In the genomic region with DNA sequence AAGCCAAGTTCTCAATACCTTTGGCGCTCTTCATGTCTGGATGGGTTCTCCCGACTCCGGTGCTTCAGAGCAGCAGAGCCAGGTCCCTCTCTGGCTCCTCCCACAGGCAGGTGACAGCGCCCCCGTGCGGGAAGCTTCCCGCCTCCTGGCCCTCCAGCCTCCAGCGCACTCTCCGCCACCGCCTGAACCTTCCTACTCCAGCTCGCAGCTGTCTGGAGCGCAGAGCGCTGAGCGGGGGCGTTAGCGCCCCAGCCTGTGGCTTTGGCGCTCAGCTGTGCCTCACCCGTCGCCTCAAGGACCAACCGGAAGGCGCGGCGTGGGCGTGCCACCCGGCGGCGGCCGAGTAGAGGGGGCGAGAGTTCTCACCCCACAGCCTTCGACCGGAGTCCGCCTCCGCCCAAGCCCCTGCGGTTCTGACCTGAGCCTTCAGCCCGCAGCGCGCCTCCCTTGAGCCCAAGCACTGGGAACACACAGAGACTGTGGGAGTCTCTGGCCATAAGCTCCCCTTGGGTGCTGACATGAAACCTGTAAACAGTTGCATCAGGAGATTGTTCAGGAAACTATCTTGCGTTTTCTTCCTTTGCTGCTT, we compare ENCODE assay signal across 8 cellular contexts. TPM values are rescaled to one million over a fixed set of nuclear protein-coding genes. Genes with fewer than 3 reads are reported as not detected.
A peak's percentile ranks its signal among the peaks of the same experiment; 100 is the strongest.
DNase-seq lines count a peak whose midpoint lies in the region; ATAC-seq, FAIRE-seq and TF ChIP-seq lines count a peak whose summit lies in the region.

A gene with protein sequence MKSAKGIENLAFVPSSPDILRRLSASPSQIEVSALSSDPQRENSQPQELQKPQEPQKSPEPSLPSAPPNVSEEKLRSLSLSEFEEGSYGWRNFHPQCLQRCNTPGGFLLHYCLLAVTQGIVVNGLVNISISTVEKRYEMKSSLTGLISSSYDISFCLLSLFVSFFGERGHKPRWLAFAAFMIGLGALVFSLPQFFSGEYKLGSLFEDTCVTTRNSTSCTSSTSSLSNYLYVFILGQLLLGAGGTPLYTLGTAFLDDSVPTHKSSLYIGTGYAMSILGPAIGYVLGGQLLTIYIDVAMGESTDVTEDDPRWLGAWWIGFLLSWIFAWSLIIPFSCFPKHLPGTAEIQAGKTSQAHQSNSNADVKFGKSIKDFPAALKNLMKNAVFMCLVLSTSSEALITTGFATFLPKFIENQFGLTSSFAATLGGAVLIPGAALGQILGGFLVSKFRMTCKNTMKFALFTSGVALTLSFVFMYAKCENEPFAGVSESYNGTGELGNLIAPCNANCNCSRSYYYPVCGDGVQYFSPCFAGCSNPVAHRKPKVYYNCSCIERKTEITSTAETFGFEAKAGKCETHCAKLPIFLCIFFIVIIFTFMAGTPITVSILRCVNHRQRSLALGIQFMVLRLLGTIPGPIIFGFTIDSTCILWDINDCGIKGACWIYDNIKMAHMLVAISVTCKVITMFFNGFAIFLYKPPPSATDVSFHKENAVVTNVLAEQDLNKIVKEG (minus strand): TSS at position 56 of the 589 bp plus-strand sequence. CDS start 22 bp downstream, at position 34.

- no TSS peak for BruUV-seq in Panc1 (replicated peaks; lab: Mats Ljungman, UMichigan)

- no peaks in the 10 kb centered on the region for H3K36me3 ChIP-seq in Panc1 (ENCODE audit: control insufficient read depth, insufficient read depth, low read length)
- H3K36me3 ChIP-seq in subcutaneous abdominal adipose tissue (ENCODE audit: control insufficient read depth in 5 of 5, insufficient read depth in 5 of 5, low read length in 5 of 5), result no peaks in the 10 kb centered on the region

- peak within 1 kb of the TSS; percentile 45; the same call in 1 of the 2 replicates for H3K27ac ChIP-seq in Panc1 (ENCODE audit: low read length)
- H3K27ac ChIP-seq in subcutaneous abdominal adipose tissue (ENCODE audit: low read depth, low read length), result no peak within 1 kb of the TSS

- H3K4me1 ChIP-seq in Panc1 (ENCODE audit: control insufficient read depth, insufficient read depth, low read length) (0 out of 2 replicates have a peak, but pooled peaks cover 3% of the 10 kb centered on the region), subcutaneous abdominal adipose tissue (ENCODE audit: control insufficient read depth in 5 of 5, insufficient read depth in 5 of 5, low read length in 5 of 5) (peaks cover 5 to 17% (median 15%) of the 10 kb centered on the region in 5 donors)

- H3K9ac ChIP-seq in subcutaneous abdominal adipose tissue (ENCODE audit: low read length in 5 of 5), result peak within 1 kb of the TSS in 3 of 5 donors; percentile 17 to 51 (median 30)

- peak within 1 kb of the TSS; percentile 51 to 65 for H3K4me3 ChIP-seq in Panc1 (ENCODE audit: low read depth in 2 of 2, low read length in 2 of 2)
- H3K4me3 ChIP-seq in subcutaneous abdominal adipose tissue (ENCODE audit: low read depth in 1 of 5, low read length in 5 of 5), result peak within 1 kb of the TSS; percentile 65 to 75 (median 72)

- TF ChIP-seq CTCF in Panc1 (IDR thresholded peaks at IDR 0.05), result peak; percentile 89

- intact Hi-C loops in Panc1 (cut with micrococcal nuclease; ENCODE audit: unreplicated experiment), result loop anchor here (10.0 kb wide), 1 partner anchor 208 kb away; no protein-coding TSS in a partner anchor

- H3K27me3 ChIP-seq in Panc1 (ENCODE audit: control insufficient read depth, insufficient read depth, low read length) (no peaks in the 10 kb centered on the region), subcutaneous abdominal adipose tissue (ENCODE audit: control insufficient read depth in 5 of 5, insufficient read depth in 4 of 5, low read length in 5 of 5) (peaks cover 3 to 9% (median 5%) of the 10 kb centered on the region in 5 donors)

- no peak for FAIRE-seq in HTR-8/SVneo (lab: Jason Lieb, UNC)

- peak; percentile 96 for DNase-seq in DMS 273 (lab: John Stamatoyannopoulos, UW; ENCODE audit: unreplicated experiment)
- peak; percentile 58 for DNase-seq in HTR-8/SVneo (ENCODE audit: insufficient read length, low spot score)
- peak; percentile 28 for DNase-seq in Panc1 (ENCODE audit: low read depth, low spot score)
- DNase-seq in activated gamma-delta T cell treated with Interleukin-2 at 50 U/mL for 16 hours, result peak; percentile 70
- peak; percentile 50 for DNase-seq in glomerular visceral epithelial cell (ENCODE audit: extremely low spot score)
- DNase-seq in occipital lobe (lab: John Stamatoyannopoulos, UW), result peak; percentile 71

- in situ Hi-C loops in Panc1 (cut with HindIII; ENCODE audit: low pct_unique_long_range_greater_than_20kb, low sequenced_read_pairs), result no loop called here

- POLR2A ChIA-PET in Panc1 (lab: Charles Lee), result no interaction called here

- CTCF ChIA-PET in Panc1 (lab: Charles Lee), result interaction anchor here (0.7 kb wide), 1 partner anchor 79 kb away, joined by 3 read pairs; no protein-coding TSS in a partner anchor

- peak; percentile 98 for ATAC-seq in GM21367 (IDR thresholded peaks at IDR 0.05; ENCODE audit: unreplicated experiment)
- ATAC-seq in Panc1, result peak; percentile 99

- no peaks in the 10 kb centered on the region for H3K9me3 ChIP-seq in Panc1 (ENCODE audit: control insufficient read depth, insufficient read depth, low read depth, low read length)
- H3K9me3 ChIP-seq in subcutaneous abdominal adipose tissue (ENCODE audit: control insufficient read depth in 5 of 5, low read length in 5 of 5), result no peaks in the 10 kb centered on the region

RNA-seq across cellular contexts. Expression of the gene that starts here (rescaled TPM):
- total RNA-seq in Panc1 (2021; ENCODE audit: unreplicated experiment) (0.90 TPM), occipital lobe (0.47 TPM)
- 0.28 TPM for polyA plus RNA-seq in Panc1 (2012; ENCODE audit: insufficient read length)

Comparison
In these comparisons a context has a peak if more than half of its experiments do, and no peak if none do; other contexts are left out.
1. Peak in DNase-seq, ATAC-seq, H3K4me3 ChIP-seq and H3K27ac ChIP-seq in Panc1; RNA of the gene not detected or under 1 TPM.
2. Peak in DNase-seq in occipital lobe; RNA of the gene not detected or under 1 TPM.
3. DNase-seq: peak in every context shown above with its lines; median percentile 96 in DMS 273; 71 in occipital lobe; 70 in activated gamma-delta T cell treated with Interleukin-2 at 50 U/mL for 16 hours; 58 in HTR-8/SVneo; 50 in glomerular visceral epithelial cell; 28 in Panc1.